1 cellular context compared by ENCODE assay signal in the genomic region with DNA sequence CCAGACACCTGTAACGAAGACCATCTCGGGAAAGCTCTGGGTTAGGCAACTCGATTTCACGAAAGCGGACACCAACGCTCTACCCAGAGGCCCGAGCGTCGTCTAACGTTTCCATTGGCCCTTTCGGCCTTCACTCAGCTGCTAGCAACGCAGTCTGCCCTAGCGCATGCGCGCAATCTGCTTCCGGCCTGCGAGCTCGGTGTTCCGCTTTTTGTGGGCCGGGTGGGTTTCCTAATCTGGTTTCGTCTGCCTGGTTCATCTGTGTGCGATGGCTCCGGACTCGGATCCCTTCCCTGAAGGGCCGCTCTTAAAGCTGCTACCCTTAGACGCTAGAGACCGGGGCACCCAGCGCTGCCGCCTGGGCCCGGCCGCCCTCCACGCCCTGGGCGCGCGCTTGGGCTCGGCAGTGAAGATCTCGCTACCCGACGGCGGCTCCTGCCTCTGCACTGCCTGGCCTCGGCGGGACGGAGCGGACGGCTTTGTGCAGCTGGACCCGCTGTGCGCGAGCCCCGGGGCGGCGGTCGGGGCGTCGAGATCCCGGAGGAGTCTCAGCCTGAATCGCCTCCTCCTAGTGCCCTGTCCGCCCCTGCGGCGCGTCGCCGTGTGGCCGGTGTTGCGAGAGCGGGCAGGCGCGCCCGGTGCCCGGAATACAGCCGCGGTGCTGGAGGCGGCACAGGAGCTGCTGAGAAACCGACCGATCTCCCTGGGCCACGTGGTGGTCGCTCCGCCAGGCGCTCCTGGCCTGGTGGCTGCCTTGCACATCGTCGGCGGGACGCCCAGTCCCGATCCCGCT.
TF ChIP-seq lines count a peak whose summit lies in the region.

No MANE protein-coding gene starts in this region.

TF ChIP-seq in GM12878, 131 proteins besides CTCF, POLR2A, EP300 and RAD21 (continued from another document and continues in another):
- TF ChIP-seq, protein P1, sequence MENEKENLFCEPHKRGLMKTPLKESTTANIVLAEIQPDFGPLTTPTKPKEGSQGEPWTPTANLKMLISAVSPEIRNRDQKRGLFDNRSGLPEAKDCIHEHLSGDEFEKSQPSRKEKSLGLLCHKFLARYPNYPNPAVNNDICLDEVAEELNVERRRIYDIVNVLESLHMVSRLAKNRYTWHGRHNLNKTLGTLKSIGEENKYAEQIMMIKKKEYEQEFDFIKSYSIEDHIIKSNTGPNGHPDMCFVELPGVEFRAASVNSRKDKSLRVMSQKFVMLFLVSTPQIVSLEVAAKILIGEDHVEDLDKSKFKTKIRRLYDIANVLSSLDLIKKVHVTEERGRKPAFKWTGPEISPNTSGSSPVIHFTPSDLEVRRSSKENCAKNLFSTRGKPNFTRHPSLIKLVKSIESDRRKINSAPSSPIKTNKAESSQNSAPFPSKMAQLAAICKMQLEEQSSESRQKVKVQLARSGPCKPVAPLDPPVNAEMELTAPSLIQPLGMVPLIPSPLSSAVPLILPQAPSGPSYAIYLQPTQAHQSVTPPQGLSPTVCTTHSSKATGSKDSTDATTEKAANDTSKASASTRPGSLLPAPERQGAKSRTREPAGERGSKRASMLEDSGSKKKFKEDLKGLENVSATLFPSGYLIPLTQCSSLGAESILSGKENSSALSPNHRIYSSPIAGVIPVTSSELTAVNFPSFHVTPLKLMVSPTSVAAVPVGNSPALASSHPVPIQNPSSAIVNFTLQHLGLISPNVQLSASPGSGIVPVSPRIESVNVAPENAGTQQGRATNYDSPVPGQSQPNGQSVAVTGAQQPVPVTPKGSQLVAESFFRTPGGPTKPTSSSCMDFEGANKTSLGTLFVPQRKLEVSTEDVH (IDR thresholded peaks at IDR 0.05; ENCODE audit: low read depth, partially characterized antibody): no peak
- TF ChIP-seq BACH1 (IDR thresholded peaks at IDR 0.05; ENCODE audit: borderline replicate concordance) (no peak), ZNF622 (IDR thresholded peaks at IDR 0.05) (no peak), KLF5 (IDR thresholded peaks at IDR 0.05; ENCODE audit: partially characterized antibody) (peak; percentile 19), CHD2 (IDR thresholded peaks at IDR 0.05; ENCODE audit: borderline replicate concordance, low read depth, low read length) (peak; percentile 89; the same call in 1 of the 2 replicates), HDGF (IDR thresholded peaks at IDR 0.05) (no peak), MTA3 (IDR thresholded peaks at IDR 0.05; ENCODE audit: borderline replicate concordance, low read length) (no peak; the same call in 1 of the 2 replicates), ZZZ3 (IDR thresholded peaks at IDR 0.05; ENCODE audit: control insufficient read depth, insufficient read length, low read depth) (no peak), PAX5 (IDR thresholded peaks at IDR 0.05; ENCODE audit: borderline replicate concordance, low read depth, low read length) (peak; percentile 60; the same call in 1 of the 2 replicates), PML (IDR thresholded peaks at IDR 0.05; ENCODE audit: low read length) (peak; percentile 95), SREBF1 (IDR thresholded peaks at IDR 0.05; ENCODE audit: low read length) (no peak), RCOR1 (conservative IDR thresholded peaks at IDR 0.05; ENCODE audit: low read depth, low read length) (no peak), DPF2 (IDR thresholded peaks at IDR 0.05) (peak; percentile 97), KDM1A (IDR thresholded peaks at IDR 0.05; ENCODE audit: borderline replicate concordance) (no peak), CBX3 (IDR thresholded peaks at IDR 0.05; ENCODE audit: borderline replicate concordance, low read depth) (no peak), PAX8 (IDR thresholded peaks at IDR 0.05) (no peak), IKZF2 (IDR thresholded peaks at IDR 0.05) (no peak), ZNF24 (IDR thresholded peaks at IDR 0.05) (no peak), NFXL1 (IDR thresholded peaks at IDR 0.05; ENCODE audit: borderline replicate concordance) (no peak), HDAC2 (IDR thresholded peaks at IDR 0.05) (no peak), JUNB (IDR thresholded peaks at IDR 0.05) (no peak), FOS (IDR thresholded peaks at IDR 0.05; ENCODE audit: borderline replicate concordance, extremely low read depth, insufficient read length) (no peak), SMAD5 (IDR thresholded peaks at IDR 0.05; ENCODE audit: low read depth) (no peak), KAT2A (conservative IDR thresholded peaks at IDR 0.05; ENCODE audit: control insufficient read depth, low read depth, low read length) (no peak), SUZ12 (IDR thresholded peaks at IDR 0.05; ENCODE audit: unreplicated experiment) (no peak), CBFB (IDR thresholded peaks at IDR 0.05; ENCODE audit: low read depth) (peak; percentile 66; the same call in 1 of the 2 replicates), ZNF274 (IDR thresholded peaks at IDR 0.05; ENCODE audit: insufficient read depth, insufficient read length) (no peak), NR2F1 (conservative IDR thresholded peaks at IDR 0.05) (0 out of 2 replicates have a peak, but pooled peaks have one; percentile 36), TCF3 (IDR thresholded peaks at IDR 0.05; ENCODE audit: borderline replicate concordance, insufficient read depth, low read depth, low read length) (peak; percentile 31; the same call in 1 of the 2 replicates)
- TF ChIP-seq, protein P2, sequence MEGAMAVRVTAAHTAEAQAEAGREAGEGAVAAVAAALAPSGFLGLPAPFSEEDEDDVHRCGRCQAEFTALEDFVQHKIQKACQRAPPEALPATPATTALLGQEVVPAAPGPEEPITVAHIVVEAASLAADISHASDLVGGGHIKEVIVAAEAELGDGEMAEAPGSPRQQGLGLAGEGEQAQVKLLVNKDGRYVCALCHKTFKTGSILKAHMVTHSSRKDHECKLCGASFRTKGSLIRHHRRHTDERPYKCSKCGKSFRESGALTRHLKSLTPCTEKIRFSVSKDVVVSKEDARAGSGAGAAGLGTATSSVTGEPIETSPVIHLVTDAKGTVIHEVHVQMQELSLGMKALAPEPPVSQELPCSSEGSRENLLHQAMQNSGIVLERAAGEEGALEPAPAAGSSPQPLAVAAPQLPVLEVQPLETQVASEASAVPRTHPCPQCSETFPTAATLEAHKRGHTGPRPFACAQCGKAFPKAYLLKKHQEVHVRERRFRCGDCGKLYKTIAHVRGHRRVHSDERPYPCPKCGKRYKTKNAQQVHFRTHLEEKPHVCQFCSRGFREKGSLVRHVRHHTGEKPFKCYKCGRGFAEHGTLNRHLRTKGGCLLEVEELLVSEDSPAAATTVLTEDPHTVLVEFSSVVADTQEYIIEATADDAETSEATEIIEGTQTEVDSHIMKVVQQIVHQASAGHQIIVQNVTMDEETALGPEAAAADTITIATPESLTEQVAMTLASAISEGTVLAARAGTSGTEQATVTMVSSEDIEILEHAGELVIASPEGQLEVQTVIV (IDR thresholded peaks at IDR 0.05; ENCODE audit: borderline replicate concordance, partially characterized antibody): peak; percentile 28
- TF ChIP-seq, protein P3, sequence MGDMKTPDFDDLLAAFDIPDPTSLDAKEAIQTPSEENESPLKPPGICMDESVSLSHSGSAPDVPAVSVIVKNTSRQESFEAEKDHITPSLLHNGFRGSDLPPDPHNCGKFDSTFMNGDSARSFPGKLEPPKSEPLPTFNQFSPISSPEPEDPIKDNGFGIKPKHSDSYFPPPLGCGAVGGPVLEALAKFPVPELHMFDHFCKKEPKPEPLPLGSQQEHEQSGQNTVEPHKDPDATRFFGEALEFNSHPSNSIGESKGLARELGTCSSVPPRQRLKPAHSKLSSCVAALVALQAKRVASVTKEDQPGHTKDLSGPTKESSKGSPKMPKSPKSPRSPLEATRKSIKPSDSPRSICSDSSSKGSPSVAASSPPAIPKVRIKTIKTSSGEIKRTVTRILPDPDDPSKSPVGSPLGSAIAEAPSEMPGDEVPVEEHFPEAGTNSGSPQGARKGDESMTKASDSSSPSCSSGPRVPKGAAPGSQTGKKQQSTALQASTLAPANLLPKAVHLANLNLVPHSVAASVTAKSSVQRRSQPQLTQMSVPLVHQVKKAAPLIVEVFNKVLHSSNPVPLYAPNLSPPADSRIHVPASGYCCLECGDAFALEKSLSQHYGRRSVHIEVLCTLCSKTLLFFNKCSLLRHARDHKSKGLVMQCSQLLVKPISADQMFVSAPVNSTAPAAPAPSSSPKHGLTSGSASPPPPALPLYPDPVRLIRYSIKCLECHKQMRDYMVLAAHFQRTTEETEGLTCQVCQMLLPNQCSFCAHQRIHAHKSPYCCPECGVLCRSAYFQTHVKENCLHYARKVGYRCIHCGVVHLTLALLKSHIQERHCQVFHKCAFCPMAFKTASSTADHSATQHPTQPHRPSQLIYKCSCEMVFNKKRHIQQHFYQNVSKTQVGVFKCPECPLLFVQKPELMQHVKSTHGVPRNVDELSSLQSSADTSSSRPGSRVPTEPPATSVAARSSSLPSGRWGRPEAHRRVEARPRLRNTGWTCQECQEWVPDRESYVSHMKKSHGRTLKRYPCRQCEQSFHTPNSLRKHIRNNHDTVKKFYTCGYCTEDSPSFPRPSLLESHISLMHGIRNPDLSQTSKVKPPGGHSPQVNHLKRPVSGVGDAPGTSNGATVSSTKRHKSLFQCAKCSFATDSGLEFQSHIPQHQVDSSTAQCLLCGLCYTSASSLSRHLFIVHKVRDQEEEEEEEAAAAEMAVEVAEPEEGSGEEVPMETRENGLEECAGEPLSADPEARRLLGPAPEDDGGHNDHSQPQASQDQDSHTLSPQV (IDR thresholded peaks at IDR 0.05): no peak
- TF ChIP-seq, protein P4, sequence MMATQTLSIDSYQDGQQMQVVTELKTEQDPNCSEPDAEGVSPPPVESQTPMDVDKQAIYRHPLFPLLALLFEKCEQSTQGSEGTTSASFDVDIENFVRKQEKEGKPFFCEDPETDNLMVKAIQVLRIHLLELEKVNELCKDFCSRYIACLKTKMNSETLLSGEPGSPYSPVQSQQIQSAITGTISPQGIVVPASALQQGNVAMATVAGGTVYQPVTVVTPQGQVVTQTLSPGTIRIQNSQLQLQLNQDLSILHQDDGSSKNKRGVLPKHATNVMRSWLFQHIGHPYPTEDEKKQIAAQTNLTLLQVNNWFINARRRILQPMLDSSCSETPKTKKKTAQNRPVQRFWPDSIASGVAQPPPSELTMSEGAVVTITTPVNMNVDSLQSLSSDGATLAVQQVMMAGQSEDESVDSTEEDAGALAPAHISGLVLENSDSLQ (IDR thresholded peaks at IDR 0.05): peak; percentile 100
- TF ChIP-seq, protein P5, sequence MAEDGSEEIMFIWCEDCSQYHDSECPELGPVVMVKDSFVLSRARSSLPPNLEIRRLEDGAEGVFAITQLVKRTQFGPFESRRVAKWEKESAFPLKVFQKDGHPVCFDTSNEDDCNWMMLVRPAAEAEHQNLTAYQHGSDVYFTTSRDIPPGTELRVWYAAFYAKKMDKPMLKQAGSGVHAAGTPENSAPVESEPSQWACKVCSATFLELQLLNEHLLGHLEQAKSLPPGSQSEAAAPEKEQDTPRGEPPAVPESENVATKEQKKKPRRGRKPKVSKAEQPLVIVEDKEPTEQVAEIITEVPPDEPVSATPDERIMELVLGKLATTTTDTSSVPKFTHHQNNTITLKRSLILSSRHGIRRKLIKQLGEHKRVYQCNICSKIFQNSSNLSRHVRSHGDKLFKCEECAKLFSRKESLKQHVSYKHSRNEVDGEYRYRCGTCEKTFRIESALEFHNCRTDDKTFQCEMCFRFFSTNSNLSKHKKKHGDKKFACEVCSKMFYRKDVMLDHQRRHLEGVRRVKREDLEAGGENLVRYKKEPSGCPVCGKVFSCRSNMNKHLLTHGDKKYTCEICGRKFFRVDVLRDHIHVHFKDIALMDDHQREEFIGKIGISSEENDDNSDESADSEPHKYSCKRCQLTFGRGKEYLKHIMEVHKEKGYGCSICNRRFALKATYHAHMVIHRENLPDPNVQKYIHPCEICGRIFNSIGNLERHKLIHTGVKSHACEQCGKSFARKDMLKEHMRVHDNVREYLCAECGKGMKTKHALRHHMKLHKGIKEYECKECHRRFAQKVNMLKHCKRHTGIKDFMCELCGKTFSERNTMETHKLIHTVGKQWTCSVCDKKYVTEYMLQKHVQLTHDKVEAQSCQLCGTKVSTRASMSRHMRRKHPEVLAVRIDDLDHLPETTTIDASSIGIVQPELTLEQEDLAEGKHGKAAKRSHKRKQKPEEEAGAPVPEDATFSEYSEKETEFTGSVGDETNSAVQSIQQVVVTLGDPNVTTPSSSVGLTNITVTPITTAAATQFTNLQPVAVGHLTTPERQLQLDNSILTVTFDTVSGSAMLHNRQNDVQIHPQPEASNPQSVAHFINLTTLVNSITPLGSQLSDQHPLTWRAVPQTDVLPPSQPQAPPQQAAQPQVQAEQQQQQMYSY (CRISPR knock-in tag; IDR thresholded peaks at IDR 0.05): no peak
- TF ChIP-seq, protein P6, sequence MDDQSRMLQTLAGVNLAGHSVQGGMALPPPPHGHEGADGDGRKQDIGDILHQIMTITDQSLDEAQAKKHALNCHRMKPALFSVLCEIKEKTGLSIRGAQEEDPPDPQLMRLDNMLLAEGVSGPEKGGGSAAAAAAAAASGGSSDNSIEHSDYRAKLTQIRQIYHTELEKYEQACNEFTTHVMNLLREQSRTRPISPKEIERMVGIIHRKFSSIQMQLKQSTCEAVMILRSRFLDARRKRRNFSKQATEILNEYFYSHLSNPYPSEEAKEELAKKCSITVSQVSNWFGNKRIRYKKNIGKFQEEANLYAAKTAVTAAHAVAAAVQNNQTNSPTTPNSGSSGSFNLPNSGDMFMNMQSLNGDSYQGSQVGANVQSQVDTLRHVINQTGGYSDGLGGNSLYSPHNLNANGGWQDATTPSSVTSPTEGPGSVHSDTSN (IDR thresholded peaks at IDR 0.05; ENCODE audit: insufficient replicate concordance, low read depth, low read length): peak; percentile 100
- TF ChIP-seq, protein P7, sequence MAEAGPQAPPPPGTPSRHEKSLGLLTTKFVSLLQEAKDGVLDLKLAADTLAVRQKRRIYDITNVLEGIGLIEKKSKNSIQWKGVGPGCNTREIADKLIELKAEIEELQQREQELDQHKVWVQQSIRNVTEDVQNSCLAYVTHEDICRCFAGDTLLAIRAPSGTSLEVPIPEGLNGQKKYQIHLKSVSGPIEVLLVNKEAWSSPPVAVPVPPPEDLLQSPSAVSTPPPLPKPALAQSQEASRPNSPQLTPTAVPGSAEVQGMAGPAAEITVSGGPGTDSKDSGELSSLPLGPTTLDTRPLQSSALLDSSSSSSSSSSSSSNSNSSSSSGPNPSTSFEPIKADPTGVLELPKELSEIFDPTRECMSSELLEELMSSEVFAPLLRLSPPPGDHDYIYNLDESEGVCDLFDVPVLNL (IDR thresholded peaks at IDR 0.05; ENCODE audit: low read depth, low read length): no peak
